ENCODE assay signal across 27 cellular contexts in genomic region chr4:98609946-98610345, GRCh38. TPM values are rescaled to one million over a fixed set of nuclear protein-coding genes. Genes with fewer than 3 reads are reported as not detected.
DNase-seq lines count a peak whose midpoint lies in the region; ATAC-seq, FAIRE-seq and TF ChIP-seq lines count a peak whose summit lies in the region.
"Had no signal": no experiment of that assay in that cellular context is flagged by ENCODE, and none has a peak within 500 bp of the region (broad histone marks: within the 10 kb centered on the region; RNA-seq: fewer than 3 reads in every experiment).

No MANE protein-coding gene starts in this region.

- no peak overlapping the region for H3K9ac ChIP-seq in keratinocyte (ENCODE audit: control insufficient read depth, extremely low read depth, insufficient read depth, low read length)
- H3K9ac ChIP-seq: BLaER1 treated with 17β-estradiol and CSF1 and Interleukin-3, amounts not matched to agents 10 nM and 100 nM; parathyroid adenoma had no signal

- no peaks in the 10 kb centered on the region for H3K36me3 Mint-ChIP-seq in chondrocyte (ENCODE audit: low read depth)
- H3K36me3 Mint-ChIP-seq: naive B cell had no signal

- H3K9me1 ChIP-seq in keratinocyte (ENCODE audit: control insufficient read depth, extremely low read depth, insufficient read depth, low read length) = no peaks in the 10 kb centered on the region

- H3K4me3 ChIP-seq in keratinocyte (ENCODE audit: control insufficient read depth in 2 of 3, extremely low read depth in 1 of 3, insufficient read depth in 2 of 3, low read depth in 1 of 3, low read length in 3 of 3) = no peak overlapping the region
- H3K4me3 ChIP-seq: BLaER1 treated with 17β-estradiol and CSF1 and Interleukin-3, amounts not matched to agents 10 nM and 100 nM; coronary artery; hepatocyte; right lobe of liver had no signal

- dilution Hi-C loops in keratinocyte (cut with MboI; ENCODE audit: extremely low pct_ligation_motif_present, low sequenced_read_pairs) = no loop called here

- peak overlapping the region; percentile 64 for H3K27ac Mint-ChIP-seq in chondrocyte (ENCODE audit: unreplicated experiment)
- H3K27ac Mint-ChIP-seq: activated naive CD4-positive, alpha-beta T cell treated with anti-CD3 and anti-CD28 coated beads, Interleukin-2, amount 50 U/mL, for 72 hours; activated T-helper 1 cell treated with anti-CD3 and anti-CD28 coated beads, Interleukin-12 subunit alpha, Interleukin-12 subunit beta, Interleukin-2, Interleukin-4 antibody, amounts not matched to agents 30 ng/mL and 10 ng/mL and 1 ng/mL, durations not matched to agents 14 hours and 24 hours and 36 hours had no signal

- no peaks in the 10 kb centered on the region for H3K9me3 Mint-ChIP-seq in chondrocyte (ENCODE audit: low read depth)
- H3K9me3 Mint-ChIP-seq: activated T-helper 1 cell treated with anti-CD3 and anti-CD28 coated beads, Interleukin-12 subunit alpha, Interleukin-12 subunit beta, Interleukin-2, Interleukin-4 antibody, amounts not matched to agents 30 ng/mL and 10 ng/mL and 1 ng/mL, durations not matched to agents 14 hours and 24 hours and 36 hours; naive B cell had no signal

- peaks cover 0 to 1% of the 10 kb centered on the region in 2 experiments for H3K36me3 ChIP-seq in keratinocyte (ENCODE audit: control insufficient read depth in 2 of 2, extremely low read depth in 1 of 2, insufficient read depth in 2 of 2, low read length in 2 of 2)
- H3K36me3 ChIP-seq: BLaER1 treated with 17β-estradiol and CSF1 and Interleukin-3, amounts not matched to agents 10 nM and 100 nM; brain microvascular endothelial cell; right lobe of liver had no signal

- H3K4me3 Mint-ChIP-seq in chondrocyte (ENCODE audit: unreplicated experiment) = no peak overlapping the region
- H3K4me3 Mint-ChIP-seq: activated T-helper 1 cell treated with anti-CD3 and anti-CD28 coated beads, Interleukin-12 subunit alpha, Interleukin-12 subunit beta, Interleukin-2, Interleukin-4 antibody, amounts not matched to agents 30 ng/mL and 10 ng/mL and 1 ng/mL, durations not matched to agents 14 hours and 24 hours and 36 hours; naive B cell had no signal

- FAIRE-seq in keratinocyte (lab: Jason Lieb, UNC) = peak; percentile 34
- FAIRE-seq: endothelial cell of umbilical vein, kidney had no signal

- H3K27me3 Mint-ChIP-seq in chondrocyte (ENCODE audit: low read depth) = no peaks in the 10 kb centered on the region
- H3K27me3 Mint-ChIP-seq: naive B cell had no signal

- no peak overlapping the region for H3K27ac ChIP-seq in keratinocyte (ENCODE audit: control insufficient read depth, insufficient read depth, low read length)
- H3K27ac ChIP-seq: BLaER1 treated with 17β-estradiol and CSF1 and Interleukin-3, amounts not matched to agents 10 nM and 100 nM; brain microvascular endothelial cell; coronary artery; hepatocyte; parathyroid adenoma; right lobe of liver had no signal

- H3K4me2 ChIP-seq in keratinocyte (ENCODE audit: control insufficient read depth, extremely low read depth, insufficient read depth, low read depth, low read length) = no peak overlapping the region
- H3K4me2 ChIP-seq: BLaER1 treated with 17β-estradiol and CSF1 and Interleukin-3, amounts not matched to agents 10 nM and 100 nM; hepatocyte had no signal

- peaks cover 90% of the 10 kb centered on the region for H3K79me2 ChIP-seq in keratinocyte (ENCODE audit: control insufficient read depth, insufficient read depth, low read length)
- H3K79me2 ChIP-seq: parathyroid adenoma had no signal

- H4K20me1 ChIP-seq in keratinocyte (ENCODE audit: control insufficient read depth, extremely low read depth, insufficient read depth, low read length) = no peaks in the 10 kb centered on the region
- H4K20me1 ChIP-seq: BLaER1 treated with 17β-estradiol and CSF1 and Interleukin-3, amounts not matched to agents 10 nM and 100 nM had no signal

- no peaks in the 10 kb centered on the region for H3K4me1 ChIP-seq in keratinocyte (ENCODE audit: control insufficient read depth, extremely low read depth, insufficient read depth, low read length)
- H3K4me1 ChIP-seq: BLaER1 treated with 17β-estradiol and CSF1 and Interleukin-3, amounts not matched to agents 10 nM and 100 nM; parathyroid adenoma; right lobe of liver had no signal

- TF ChIP-seq CTCF in chondrocyte (IDR thresholded peaks at IDR 0.05) (no peak), keratinocyte (optimal IDR thresholded peaks at IDR 0.05 in 1 of 3, IDR thresholded peaks at IDR 0.05 in 1 of 3, conservative IDR thresholded peaks at IDR 0.05 in 1 of 3; ENCODE audit: extremely low read depth in 1 of 3, insufficient read depth in 2 of 3, low read length in 3 of 3) (no peak)

- no peaks in the 10 kb centered on the region for H3K9me3 ChIP-seq in keratinocyte (ENCODE audit: control insufficient read depth, low read depth, low read length)
- H3K9me3 ChIP-seq: BLaER1 treated with 17β-estradiol and CSF1 and Interleukin-3, amounts not matched to agents 10 nM and 100 nM; right lobe of liver had no signal

- peak; percentile 10 for DNase-seq in stimulated activated CD4-positive, alpha-beta T cell treated with anti-CD3 and anti-CD28 coated beads, Interleukin-1b, Interleukin-23, amount 100 ng/mL, for 48 hours
- DNase-seq in stimulated activated CD4-positive, alpha-beta T cell treated with anti-CD3 and anti-CD28 coated beads, Interleukin-12 subunit alpha, Interleukin-12 subunit beta, amount 100 ng/mL, for 4 hours = no peak
- DNase-seq in chondrocyte (ENCODE audit: low spot score) = no peak
- no peak for DNase-seq in keratinocyte (ENCODE audit: low read depth, low spot score)
- DNase-seq in HuH-7 (ENCODE audit: low spot score) = no peak
- DNase-seq in NCI-H524 treated with DMSO at 0.1 percent for 48 hours (lab: John Stamatoyannopoulos, UW) = no peak
- DNase-seq: brain microvascular endothelial cell; DMS 273 treated with DMSO at 0.1 percent for 48 hours; GDM1; H7; kidney; naive B cell; NCI-H1048; NCI-H2029; NCI-H446; NK-92 treated with Interleukin-12 subunit alpha and Interleukin-12 subunit beta, amount 100 ng/mL, for 24 hours; right lobe of liver; T-helper 2 cell had no signal

- ATAC-seq in GM21423 (IDR thresholded peaks at IDR 0.05; ENCODE audit: unreplicated experiment) (no peak), GM19035 (IDR thresholded peaks at IDR 0.05; ENCODE audit: unreplicated experiment) (no peak)
- ATAC-seq: activated naive CD4-positive, alpha-beta T cell treated with anti-CD3 and anti-CD28 coated beads, Interleukin-2, amount 50 U/mL, for 72 hours; right lobe of liver had no signal

- H3K4me1 Mint-ChIP-seq in chondrocyte (ENCODE audit: low read depth) = peaks cover 72% of the 10 kb centered on the region

- H3K27me3 ChIP-seq in keratinocyte (ENCODE audit: control insufficient read depth, extremely low read depth, insufficient read depth, low read length) = no peaks in the 10 kb centered on the region
- H3K27me3 ChIP-seq: BLaER1 treated with 17β-estradiol and CSF1 and Interleukin-3, amounts not matched to agents 10 nM and 100 nM; brain microvascular endothelial cell; hepatocyte; right lobe of liver had no signal

- H2AFZ ChIP-seq in keratinocyte (ENCODE audit: control insufficient read depth, low read length) = no peak overlapping the region
- H2AFZ ChIP-seq: hepatocyte, parathyroid adenoma had no signal

RNA-seq across cellular contexts. Expression of gene TSPAN5, which starts 48.5 kb away (rescaled TPM):
- 52.2 to 57.7 TPM (median 55.5 TPM) in 3 replicates for total RNA-seq in chondrocyte
- 28.0 to 45.5 TPM (median 45.0 TPM) in 3 replicates for polyA plus RNA-seq in keratinocyte
- 4.8 TPM for polyA plus RNA-seq in keratinocyte (2011; ENCODE audit: low read depth)
- polyA plus RNA-seq in keratinocyte (2011; cell fraction: cytosol; rRNA removed) = 20.1 and 29.1 TPM in 2 replicates
- 35.0 and 36.3 TPM in 2 replicates for polyA plus RNA-seq in keratinocyte (2011; cell fraction: nucleus; rRNA removed)
- polyA plus RNA-seq in keratinocyte (2012; ENCODE audit: low replicate concordance) = 11.1 and 33.6 TPM in 2 replicates
- 26.0 to 43.1 TPM (median 28.7 TPM) in 3 replicates for polyA minus RNA-seq in keratinocyte
- 25.5 TPM for polyA minus RNA-seq in keratinocyte (2011; cell fraction: cytosol; rRNA and poly(A)+ RNA removed)
- 22.2 and 39.9 TPM in 2 replicates for polyA minus RNA-seq in keratinocyte (2011; cell fraction: nucleus; rRNA and poly(A)+ RNA removed)
